ENCODE assay signal across 8 cellular contexts in the genomic region with DNA sequence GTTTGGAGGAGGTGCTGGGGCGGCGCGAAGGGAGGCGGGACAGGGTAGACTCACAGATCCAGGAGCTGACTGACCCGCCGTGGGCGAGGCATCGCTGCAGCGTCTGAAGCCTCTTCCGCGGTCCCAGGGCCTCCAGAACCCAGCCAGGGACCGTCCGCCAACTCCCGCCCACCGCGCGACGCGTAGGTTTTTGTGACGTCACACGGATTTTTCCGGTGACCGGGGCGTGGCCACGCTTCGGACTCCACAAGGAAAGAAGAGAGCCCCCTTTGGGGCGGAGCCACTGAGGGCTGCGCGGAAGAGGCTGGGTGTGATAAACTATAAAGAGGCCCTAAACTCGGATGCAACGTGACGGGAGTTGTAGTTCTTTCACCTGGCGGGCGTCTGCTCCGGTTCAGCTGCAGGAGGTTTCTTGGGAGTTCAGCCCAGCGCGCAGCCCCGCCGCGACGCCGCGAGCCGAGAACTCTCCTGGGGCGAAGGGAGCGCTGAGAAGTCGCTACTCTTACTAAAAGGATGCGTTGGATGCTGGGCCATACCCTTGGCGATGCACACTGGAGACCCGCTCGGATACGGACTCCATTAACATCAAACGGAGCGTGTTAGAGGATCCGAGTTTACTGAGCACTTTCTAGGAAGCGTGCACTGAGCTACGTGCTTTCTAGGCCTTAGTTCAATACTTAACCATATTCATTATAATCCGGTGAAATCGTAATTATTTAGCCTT. TPM values are rescaled to one million over a fixed set of nuclear protein-coding genes. Genes with fewer than 3 reads are reported as not detected.
DNase-seq lines count a peak whose midpoint lies in the region; ATAC-seq, FAIRE-seq and TF ChIP-seq lines count a peak whose summit lies in the region.

A gene (minus strand): TSS at position 105 of the 724 bp plus-strand sequence. CDS start 13 bp downstream, at position 92.

- peak within 1 kb of the TSS; percentile 92 for H3K4me3 Mint-ChIP-seq in WTC11

- no peaks in the 10 kb centered on the region for H3K9me3 ChIP-seq in small intestine (ENCODE audit: control insufficient read depth, low read depth)

- peaks cover 22% of the 10 kb centered on the region for H3K27me3 Mint-ChIP-seq in WTC11 (ENCODE audit: low read depth)

- peaks cover 11% of the 10 kb centered on the region for H3K9me3 Mint-ChIP-seq in WTC11

- TF ChIP-seq CTCF in AG04449 (IDR thresholded peaks at IDR 0.05; ENCODE audit: insufficient read depth, low read length, missing control alignments), result no peak
- no peak for TF ChIP-seq CTCF in WTC11 (IDR thresholded peaks at IDR 0.05)
- TF ChIP-seq CTCF in cardiac fibroblast (IDR thresholded peaks at IDR 0.05; ENCODE audit: low read depth, low read length), result no peak

- POLR2A ChIA-PET in AG04449 (lab: Yijun Ruan, JAX), result interaction anchor here (0.5 to 0.7 kb wide), 3 partner anchors 336 to 948 kb away, joined by 3 to 4 read pairs (median 4); no protein-coding TSS in a partner anchor
- POLR2A ChIA-PET in WTC11 (lab: Charles Lee), result interaction anchor here (0.9 kb wide), 1 partner anchor 293 kb away, joined by 3 read pairs; no protein-coding TSS in a partner anchor

- no peaks in the 10 kb centered on the region for H3K27me3 ChIP-seq in small intestine (ENCODE audit: control insufficient read depth in 2 of 2, insufficient read depth in 2 of 2, low read length in 2 of 2)

- WGBS in small intestine, 3 donors, result 1% methylated on average over 48 to 59 of the region's 59 CpGs

- peak within 1 kb of the TSS; percentile 94 for H3K27ac Mint-ChIP-seq in WTC11

- H3K27ac ChIP-seq in small intestine (ENCODE audit: low read depth in 1 of 2, low read length in 1 of 2), result peak within 1 kb of the TSS; percentile 93 to 98

- CTCF ChIA-PET in AG04449 (lab: Yijun Ruan, JAX) (interaction anchor here (0.9 to 1.1 kb wide), 2 partner anchors 13 to 76 kb away, joined by 3 to 4 read pairs; no protein-coding TSS in a partner anchor), WTC11 (lab: Charles Lee) (interaction anchor here (0.8 to 1.4 kb wide), 5 partner anchors 27 to 406 kb away, joined by 3 to 5 read pairs (median 3); no protein-coding TSS in a partner anchor)

- peaks cover 2 to 5% of the 10 kb centered on the region in 2 donors for H3K4me1 ChIP-seq in small intestine (ENCODE audit: control insufficient read depth in 2 of 2, insufficient read depth in 1 of 2, low read depth in 1 of 2, low read length in 1 of 2)

- H3K4me3 ChIP-seq in AG04449 (ENCODE audit: low read depth, low read length), result peak within 1 kb of the TSS; percentile 77
- peak within 1 kb of the TSS; percentile 59 to 67 for H3K4me3 ChIP-seq in cardiac fibroblast (replicated peaks in 1 of 2; ENCODE audit: low read depth in 2 of 2, low read length in 2 of 2)
- peak within 1 kb of the TSS; percentile 48 to 83 for H3K4me3 ChIP-seq in small intestine (ENCODE audit: low read depth in 1 of 2, low read length in 2 of 2)

- peak; percentile 90 for DNase-seq in AG04449 (ENCODE audit: low read depth, low spot score)
- DNase-seq in NCI-H2227 (lab: John Stamatoyannopoulos, UW; ENCODE audit: unreplicated experiment), result peak; percentile 99
- DNase-seq in WTC11 (ENCODE audit: low spot score), result peak; percentile 99
- DNase-seq in cardiac fibroblast (ENCODE audit: low read depth in 2 of 2), result peak; percentile 99
- peak; percentile 97 for DNase-seq in iPS-NIHi7 (ENCODE audit: extremely low spot score)
- DNase-seq in small intestine, result peak; percentile 100

- ATAC-seq in GM18873 (IDR thresholded peaks at IDR 0.05; ENCODE audit: low FRiP score, unreplicated experiment), result peak; percentile 95
- ATAC-seq in HG03135 (IDR thresholded peaks at IDR 0.05; ENCODE audit: unreplicated experiment), result peak; percentile 95
- ATAC-seq in WTC11, result peak; percentile 90

- H3K4me1 Mint-ChIP-seq in WTC11, result peaks cover 48% of the 10 kb centered on the region

- FAIRE-seq in small intestine (lab: Jason Lieb, UNC), result no peak

- no peaks in the 10 kb centered on the region for H3K36me3 ChIP-seq in small intestine (ENCODE audit: control insufficient read depth in 2 of 2, insufficient read depth in 2 of 2, low read length in 2 of 2)

- H3K36me3 Mint-ChIP-seq in WTC11, result peaks cover 11% of the 10 kb centered on the region

TF ChIP-seq in WTC11, 78 proteins besides CTCF, POLR2A, EP300 and RAD21 (continues in another document):
- TF ChIP-seq CBFB (CRISPR knock-in tag; IDR thresholded peaks at IDR 0.05; ENCODE audit: low read depth) (no peak), GABPB1 (CRISPR knock-in tag; IDR thresholded peaks at IDR 0.05) (peak; percentile 48; the same call in 1 of the 2 replicates)
- TF ChIP-seq, protein P1, sequence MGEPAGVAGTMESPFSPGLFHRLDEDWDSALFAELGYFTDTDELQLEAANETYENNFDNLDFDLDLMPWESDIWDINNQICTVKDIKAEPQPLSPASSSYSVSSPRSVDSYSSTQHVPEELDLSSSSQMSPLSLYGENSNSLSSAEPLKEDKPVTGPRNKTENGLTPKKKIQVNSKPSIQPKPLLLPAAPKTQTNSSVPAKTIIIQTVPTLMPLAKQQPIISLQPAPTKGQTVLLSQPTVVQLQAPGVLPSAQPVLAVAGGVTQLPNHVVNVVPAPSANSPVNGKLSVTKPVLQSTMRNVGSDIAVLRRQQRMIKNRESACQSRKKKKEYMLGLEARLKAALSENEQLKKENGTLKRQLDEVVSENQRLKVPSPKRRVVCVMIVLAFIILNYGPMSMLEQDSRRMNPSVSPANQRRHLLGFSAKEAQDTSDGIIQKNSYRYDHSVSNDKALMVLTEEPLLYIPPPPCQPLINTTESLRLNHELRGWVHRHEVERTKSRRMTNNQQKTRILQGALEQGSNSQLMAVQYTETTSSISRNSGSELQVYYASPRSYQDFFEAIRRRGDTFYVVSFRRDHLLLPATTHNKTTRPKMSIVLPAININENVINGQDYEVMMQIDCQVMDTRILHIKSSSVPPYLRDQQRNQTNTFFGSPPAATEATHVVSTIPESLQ (CRISPR knock-in tag; IDR thresholded peaks at IDR 0.05), result no peak
- TF ChIP-seq, protein P2, sequence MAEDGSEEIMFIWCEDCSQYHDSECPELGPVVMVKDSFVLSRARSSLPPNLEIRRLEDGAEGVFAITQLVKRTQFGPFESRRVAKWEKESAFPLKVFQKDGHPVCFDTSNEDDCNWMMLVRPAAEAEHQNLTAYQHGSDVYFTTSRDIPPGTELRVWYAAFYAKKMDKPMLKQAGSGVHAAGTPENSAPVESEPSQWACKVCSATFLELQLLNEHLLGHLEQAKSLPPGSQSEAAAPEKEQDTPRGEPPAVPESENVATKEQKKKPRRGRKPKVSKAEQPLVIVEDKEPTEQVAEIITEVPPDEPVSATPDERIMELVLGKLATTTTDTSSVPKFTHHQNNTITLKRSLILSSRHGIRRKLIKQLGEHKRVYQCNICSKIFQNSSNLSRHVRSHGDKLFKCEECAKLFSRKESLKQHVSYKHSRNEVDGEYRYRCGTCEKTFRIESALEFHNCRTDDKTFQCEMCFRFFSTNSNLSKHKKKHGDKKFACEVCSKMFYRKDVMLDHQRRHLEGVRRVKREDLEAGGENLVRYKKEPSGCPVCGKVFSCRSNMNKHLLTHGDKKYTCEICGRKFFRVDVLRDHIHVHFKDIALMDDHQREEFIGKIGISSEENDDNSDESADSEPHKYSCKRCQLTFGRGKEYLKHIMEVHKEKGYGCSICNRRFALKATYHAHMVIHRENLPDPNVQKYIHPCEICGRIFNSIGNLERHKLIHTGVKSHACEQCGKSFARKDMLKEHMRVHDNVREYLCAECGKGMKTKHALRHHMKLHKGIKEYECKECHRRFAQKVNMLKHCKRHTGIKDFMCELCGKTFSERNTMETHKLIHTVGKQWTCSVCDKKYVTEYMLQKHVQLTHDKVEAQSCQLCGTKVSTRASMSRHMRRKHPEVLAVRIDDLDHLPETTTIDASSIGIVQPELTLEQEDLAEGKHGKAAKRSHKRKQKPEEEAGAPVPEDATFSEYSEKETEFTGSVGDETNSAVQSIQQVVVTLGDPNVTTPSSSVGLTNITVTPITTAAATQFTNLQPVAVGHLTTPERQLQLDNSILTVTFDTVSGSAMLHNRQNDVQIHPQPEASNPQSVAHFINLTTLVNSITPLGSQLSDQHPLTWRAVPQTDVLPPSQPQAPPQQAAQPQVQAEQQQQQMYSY (CRISPR knock-in tag; IDR thresholded peaks at IDR 0.05), result no peak
- TF ChIP-seq, protein P3, sequence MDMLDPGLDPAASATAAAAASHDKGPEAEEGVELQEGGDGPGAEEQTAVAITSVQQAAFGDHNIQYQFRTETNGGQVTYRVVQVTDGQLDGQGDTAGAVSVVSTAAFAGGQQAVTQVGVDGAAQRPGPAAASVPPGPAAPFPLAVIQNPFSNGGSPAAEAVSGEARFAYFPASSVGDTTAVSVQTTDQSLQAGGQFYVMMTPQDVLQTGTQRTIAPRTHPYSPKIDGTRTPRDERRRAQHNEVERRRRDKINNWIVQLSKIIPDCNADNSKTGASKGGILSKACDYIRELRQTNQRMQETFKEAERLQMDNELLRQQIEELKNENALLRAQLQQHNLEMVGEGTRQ (CRISPR knock-in tag; IDR thresholded peaks at IDR 0.05), result 0 out of 2 replicates have a peak, but pooled peaks have one; percentile 24
- TF ChIP-seq, protein P4, sequence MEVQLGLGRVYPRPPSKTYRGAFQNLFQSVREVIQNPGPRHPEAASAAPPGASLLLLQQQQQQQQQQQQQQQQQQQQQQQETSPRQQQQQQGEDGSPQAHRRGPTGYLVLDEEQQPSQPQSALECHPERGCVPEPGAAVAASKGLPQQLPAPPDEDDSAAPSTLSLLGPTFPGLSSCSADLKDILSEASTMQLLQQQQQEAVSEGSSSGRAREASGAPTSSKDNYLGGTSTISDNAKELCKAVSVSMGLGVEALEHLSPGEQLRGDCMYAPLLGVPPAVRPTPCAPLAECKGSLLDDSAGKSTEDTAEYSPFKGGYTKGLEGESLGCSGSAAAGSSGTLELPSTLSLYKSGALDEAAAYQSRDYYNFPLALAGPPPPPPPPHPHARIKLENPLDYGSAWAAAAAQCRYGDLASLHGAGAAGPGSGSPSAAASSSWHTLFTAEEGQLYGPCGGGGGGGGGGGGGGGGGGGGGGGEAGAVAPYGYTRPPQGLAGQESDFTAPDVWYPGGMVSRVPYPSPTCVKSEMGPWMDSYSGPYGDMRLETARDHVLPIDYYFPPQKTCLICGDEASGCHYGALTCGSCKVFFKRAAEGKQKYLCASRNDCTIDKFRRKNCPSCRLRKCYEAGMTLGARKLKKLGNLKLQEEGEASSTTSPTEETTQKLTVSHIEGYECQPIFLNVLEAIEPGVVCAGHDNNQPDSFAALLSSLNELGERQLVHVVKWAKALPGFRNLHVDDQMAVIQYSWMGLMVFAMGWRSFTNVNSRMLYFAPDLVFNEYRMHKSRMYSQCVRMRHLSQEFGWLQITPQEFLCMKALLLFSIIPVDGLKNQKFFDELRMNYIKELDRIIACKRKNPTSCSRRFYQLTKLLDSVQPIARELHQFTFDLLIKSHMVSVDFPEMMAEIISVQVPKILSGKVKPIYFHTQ (CRISPR knock-in tag; IDR thresholded peaks at IDR 0.05), result no peak

RNA-seq across cellular contexts. Expression of the gene that starts here (rescaled TPM):
- 8.9 to 12.1 TPM (median 10.1 TPM) in 3 replicates for total RNA-seq in WTC11 (2021)
- polyA plus RNA-seq in small intestine, result 1 to 10 TPM; 1.3 to 8.4 (median 3.2) TPM

Comparison
In these comparisons a context has a peak if more than half of its experiments do, and no peak if none do; other contexts are left out.
1. Peak in every context shown above with its lines: DNase-seq, ATAC-seq, H3K4me3 ChIP-seq and H3K27ac ChIP-seq.